8 cellular contexts compared by ENCODE assay signal in the genomic region with DNA sequence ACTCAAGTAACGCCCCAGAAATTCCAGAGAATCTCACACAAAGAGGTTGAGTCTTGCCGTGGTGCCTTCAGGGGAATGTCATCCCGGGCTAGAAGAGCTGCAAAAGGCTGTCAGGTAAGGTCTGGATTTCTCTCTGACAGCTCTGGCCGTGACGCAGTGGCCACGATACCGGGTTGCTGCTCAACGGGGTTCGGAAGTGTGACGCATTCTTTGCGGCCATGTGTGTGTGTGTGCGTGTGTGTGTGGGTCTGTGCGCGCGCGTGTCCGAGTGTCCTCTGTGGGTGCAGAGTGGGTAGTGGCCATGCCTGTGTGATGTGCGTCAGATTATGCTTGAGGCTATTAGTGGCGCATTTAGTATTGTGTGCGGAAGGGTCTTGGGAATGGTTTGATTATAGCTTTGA. TPM values are rescaled to one million over a fixed set of nuclear protein-coding genes. Genes with fewer than 3 reads are reported as not detected.
DNase-seq lines count a peak whose midpoint lies in the region; ATAC-seq and TF ChIP-seq lines count a peak whose summit lies in the region.

No MANE protein-coding gene starts in this region.

- peak overlapping the region; percentile 81 to 82 for H3K9ac ChIP-seq in colonic mucosa (ENCODE audit: low read depth in 2 of 2, low read length in 2 of 2)

- intact Hi-C loops in colonic mucosa (cut with DNase I): loop anchor here (10.0 kb wide), 1 partner anchor 60 kb away; the partner anchor contains the start of gene ZFP30

- no peak for TF ChIP-seq CTCF in colonic mucosa (IDR thresholded peaks at IDR 0.05)

- no peaks in the 10 kb centered on the region for H3K36me3 ChIP-seq in colonic mucosa

- H3K4me3 ChIP-seq in colonic mucosa: peak overlapping the region; percentile 78

- DNase-seq in AG20443 (ENCODE audit: low spot score) (peak; percentile 69), HPDE6-E6E7 (ENCODE audit: extremely low spot score) (peak; percentile 51), colonic mucosa (peak; percentile 68), mesenteric fat pad (ENCODE audit: low spot score) (peak; percentile 90), DMS53 (lab: John Stamatoyannopoulos, UW) (no peak)
- peak; percentile 37 for DNase-seq in activated CD4-positive, alpha-beta T cell treated with anti-CD3 and anti-CD28 coated beads for 1 hour
- peak; percentile 16 for DNase-seq in stimulated activated CD8-positive, alpha-beta memory T cell treated with anti-CD3 and anti-CD28 coated beads, Interleukin-15, amount 100 ng/mL, for 1 hour (ENCODE audit: low read depth)

- no peaks in the 10 kb centered on the region for H3K9me3 ChIP-seq in colonic mucosa

- peak overlapping the region; percentile 73 for H3K27ac ChIP-seq in colonic mucosa

- peaks cover 10% of the 10 kb centered on the region for H3K4me1 ChIP-seq in colonic mucosa

- no peaks in the 10 kb centered on the region for H3K27me3 ChIP-seq in colonic mucosa

- ATAC-seq in GM19438 (IDR thresholded peaks at IDR 0.05; ENCODE audit: low read depth, unreplicated experiment): peak; percentile 51

RNA-seq across cellular contexts. Expression of gene ZNF540, which starts 0.3 kb away (rescaled TPM):
- total RNA-seq in colonic mucosa: 1 to 10 TPM in 1 of 2 donors, under 1 TPM in 1; 0.49 to 1.2 TPM
- 1.8 TPM for total RNA-seq in mesenteric fat pad

RNA-seq across cellular contexts. Expression of gene ZNF571, which starts 0.4 kb away (rescaled TPM):
- total RNA-seq in colonic mucosa: 1 to 10 TPM; 3.2 to 3.8 TPM
- total RNA-seq in mesenteric fat pad: 5.4 TPM
